Comparison of ENCODE assay signal across 8 cellular contexts in genomic region chr12:57840701-57841100, GRCh38. TPM values are rescaled to one million over a fixed set of nuclear protein-coding genes. Genes with fewer than 3 reads are reported as not detected.
DNase-seq lines count a peak whose midpoint lies in the region; ATAC-seq, FAIRE-seq and TF ChIP-seq lines count a peak whose summit lies in the region.

No MANE protein-coding gene starts in this region.

- no peaks in the 10 kb centered on the region for H3K27me3 Mint-ChIP-seq in effector memory CD8-positive, alpha-beta T cell

- no peak overlapping the region for H3K9ac ChIP-seq in skeletal muscle satellite cell (ENCODE audit: low read depth, low read length)

- DNase-seq in HUDEP-2 (lab: John Stamatoyannopoulos, UW; ENCODE audit: unreplicated experiment in 76 of 76) (peak in 40 of 76 experiments; percentile 3 to 61 (median 32)), NCI-H69 (lab: John Stamatoyannopoulos, UW) (peak; percentile 59), pancreas (no peak), H7 (no peak)
- DNase-seq in effector memory CD8-positive, alpha-beta T cell, result no peak
- no peak for DNase-seq in activated CD4-positive, alpha-beta T cell treated with anti-CD3 and anti-CD28 coated beads for 48 hours

- peaks cover 78% of the 10 kb centered on the region for H3K4me1 ChIP-seq in skeletal muscle satellite cell (ENCODE audit: control insufficient read depth, insufficient read depth, low read length)
- H3K4me1 ChIP-seq in pancreas, result peaks cover 69 to 87% (median 84%) of the 10 kb centered on the region in 3 donors

- peak overlapping the region in 1 of 2 donors; percentile 40 for H3K4me3 Mint-ChIP-seq in effector memory CD8-positive, alpha-beta T cell

- peak overlapping the region; percentile 16 for H3K4me2 ChIP-seq in skeletal muscle satellite cell (ENCODE audit: low read length)

- H3K9me3 Mint-ChIP-seq in effector memory CD8-positive, alpha-beta T cell, result no peaks in the 10 kb centered on the region

- H3K4me1 Mint-ChIP-seq in effector memory CD8-positive, alpha-beta T cell (ENCODE audit: low read depth in 2 of 2), result peaks cover 84 to 86% of the 10 kb centered on the region in 2 donors

- H3K9me3 ChIP-seq in skeletal muscle satellite cell (replicated peaks; ENCODE audit: low read length), result no peaks in the 10 kb centered on the region
- no peaks in the 10 kb centered on the region for H3K9me3 ChIP-seq in pancreas

- H3K36me3 Mint-ChIP-seq in effector memory CD8-positive, alpha-beta T cell (ENCODE audit: insufficient read depth), result peaks cover 29% of the 10 kb centered on the region

- WGBS in pancreas, 2 donors, result 14 to 16% methylated on average over 3 of the region's 3 CpGs

- intact Hi-C loops in pancreas (cut with DNase I), result no loop called here

- TF ChIP-seq CTCF in pancreas (IDR thresholded peaks at IDR 0.05), result no peak

- H3K4me3 ChIP-seq in skeletal muscle satellite cell (ENCODE audit: low read length) (no peak overlapping the region), pancreas (no peak overlapping the region), H7 (ENCODE audit: insufficient read depth, low read depth, low read length) (no peak overlapping the region)

- no peak for FAIRE-seq in pancreas (lab: Jason Lieb, UNC)

- H3K27me3 ChIP-seq in skeletal muscle satellite cell (ENCODE audit: control insufficient read depth, insufficient read depth, low read length) (no peaks in the 10 kb centered on the region), pancreas (no peaks in the 10 kb centered on the region), H7 (ENCODE audit: control insufficient read depth, insufficient read depth, low read length) (no peaks in the 10 kb centered on the region)

- H3K36me3 ChIP-seq in skeletal muscle satellite cell (ENCODE audit: insufficient read depth, low read length) (no peaks in the 10 kb centered on the region), pancreas (no peaks in the 10 kb centered on the region), H7 (replicated peaks; ENCODE audit: control insufficient read depth, insufficient read depth, low read length) (no peaks in the 10 kb centered on the region)

- H3K27ac Mint-ChIP-seq in effector memory CD8-positive, alpha-beta T cell, result peak overlapping the region; percentile 98

- no peak for ATAC-seq in effector memory CD8-positive, alpha-beta T cell (replicated peaks)
- no peak for ATAC-seq in pancreas
- no peak for ATAC-seq in HG03280 (IDR thresholded peaks at IDR 0.05; ENCODE audit: unreplicated experiment)

- H3K27ac ChIP-seq in pancreas, result peak overlapping the region in 2 of 4 donors; percentile 23 to 44

RNA-seq across cellular contexts. Expression of gene CTDSP2, which starts 5.8 kb away (rescaled TPM):
- total RNA-seq in skeletal muscle satellite cell (2012; rRNA removed), result 38.8 and 41.3 TPM in 2 replicates
- 100 to 1,000 TPM in 2 of 6 donors, 10 to 100 TPM in 4; 88.8 to 165 (median 94.5) TPM for total RNA-seq in pancreas
- polyA plus RNA-seq in pancreas, result 10 to 100 TPM; 38.7 to 48.6 TPM
- 59.3 and 74.2 TPM in 2 replicates for total RNA-seq in H7 (2014; rRNA removed; shearing (Covaris generic))

RNA-seq across cellular contexts. Expression of gene AVIL, which starts 22.2 kb away (rescaled TPM):
- 0.87 and 1.0 TPM in 2 replicates for total RNA-seq in skeletal muscle satellite cell (2012; rRNA removed)
- total RNA-seq in pancreas, result 10 to 100 TPM in 1 of 6 donors, 1 to 10 TPM in 5; 1.6 to 11.7 (median 3.7) TPM
- polyA plus RNA-seq in pancreas, result 10 to 100 TPM; 11.7 to 15.9 TPM
- total RNA-seq in H7 (2014; rRNA removed; shearing (Covaris generic)), result 0.38 TPM in 1 of 2 replicates, not detected in the other

RNA-seq across cellular contexts. Expression of gene TSFM, which starts 58.1 kb away (rescaled TPM):
- 18.0 and 21.6 TPM in 2 replicates for total RNA-seq in skeletal muscle satellite cell (2012; rRNA removed)
- 10 to 100 TPM in 4 of 6 donors, 1 to 10 TPM in 2; 7.2 to 14.2 (median 12.1) TPM for total RNA-seq in pancreas
- 10 to 100 TPM; 13.2 to 16.7 TPM for polyA plus RNA-seq in pancreas
- total RNA-seq in H7 (2014; rRNA removed; shearing (Covaris generic)), result 57.7 and 67.8 TPM in 2 replicates

Comparison
In these comparisons a context has a peak if more than half of its experiments do, and no peak if none do; other contexts are left out.
1. DNase-seq: peak in HUDEP-2 (40 of 76) and NCI-H69 (single experiment); none in effector memory CD8-positive, alpha-beta T cell (0 of 3), pancreas (0 of 6), activated CD4-positive, alpha-beta T cell treated with anti-CD3 and anti-CD28 coated beads for 48 hours (single experiment) and H7 (single experiment).